Comparison of ENCODE assay signal across 8 cellular contexts in genomic region chr4:56757821-56758400, GRCh38.
DNase-seq lines count a peak whose midpoint lies in the region; ATAC-seq, FAIRE-seq and TF ChIP-seq lines count a peak whose summit lies in the region.

No MANE protein-coding gene starts in this region.

- ATAC-seq in HG03342 (IDR thresholded peaks at IDR 0.05; ENCODE audit: unreplicated experiment), result peak; percentile 94

- DNase-seq in AG04450 (ENCODE audit: low read depth, low spot score) (peak; percentile 70), GM19239 (ENCODE audit: insufficient read length, low spot score) (peak; percentile 56), SKM-1 treated with dmso at 0.1 percent for 144 hours (lab: John Stamatoyannopoulos, UW; ENCODE audit: unreplicated experiment) (peak; percentile 39), islet precursor cell (peak; percentile 99), D721Med (ENCODE audit: insufficient read length, low spot score) (no peak)
- peak; percentile 58 for DNase-seq in activated naive CD8-positive, alpha-beta T cell treated with anti-CD3 and anti-CD28 coated beads, Interleukin-2, amount 50 U/mL, for 16 hours (ENCODE audit: low read depth, low spot score)
- peak; percentile 68 to 69 for DNase-seq in stimulated activated CD4-positive, alpha-beta T cell treated with anti-CD3 and anti-CD28 coated beads, Interleukin-2, amount 100 ng/mL, for 48 hours

- no peaks in the 10 kb centered on the region for H3K9me3 ChIP-seq in AG04450 (ENCODE audit: control insufficient read depth, insufficient read depth, low read length)

- no peaks in the 10 kb centered on the region for H3K27me3 ChIP-seq in AG04450 (ENCODE audit: control insufficient read depth, insufficient read depth, low read length)

- TF ChIP-seq CTCF in AG04450 (IDR thresholded peaks at IDR 0.05; ENCODE audit: low read depth, low read length) (no peak), D721Med (IDR thresholded peaks at IDR 0.05; ENCODE audit: insufficient read depth, missing control alignments) (no peak)

- POLR2A ChIA-PET in AG04450 (lab: Yijun Ruan, JAX), result interaction anchor here (0.6 kb wide), 1 partner anchor 117 kb away, joined by 4 read pairs; no protein-coding TSS in a partner anchor

- FAIRE-seq in GM19239 (lab: Jason Lieb, UNC), result peak; percentile 79
- no peak for FAIRE-seq in D721Med (lab: Jason Lieb, UNC)

- CTCF ChIA-PET in AG04450 (lab: Charles Lee), result interaction anchor here (1.2 kb wide), 1 partner anchor 42 kb away, joined by 4 read pairs; no protein-coding TSS in a partner anchor

- peak overlapping the region; percentile 82 for H3K27ac ChIP-seq in AG04450 (ENCODE audit: low read depth, low read length)

- peak overlapping the region; percentile 25; the same call in 1 of the 2 replicates for H3K4me3 ChIP-seq in AG04450 (ENCODE audit: low read depth, low read length)
